Comparison of ENCODE assay signal across 8 cellular contexts in the genomic region with DNA sequence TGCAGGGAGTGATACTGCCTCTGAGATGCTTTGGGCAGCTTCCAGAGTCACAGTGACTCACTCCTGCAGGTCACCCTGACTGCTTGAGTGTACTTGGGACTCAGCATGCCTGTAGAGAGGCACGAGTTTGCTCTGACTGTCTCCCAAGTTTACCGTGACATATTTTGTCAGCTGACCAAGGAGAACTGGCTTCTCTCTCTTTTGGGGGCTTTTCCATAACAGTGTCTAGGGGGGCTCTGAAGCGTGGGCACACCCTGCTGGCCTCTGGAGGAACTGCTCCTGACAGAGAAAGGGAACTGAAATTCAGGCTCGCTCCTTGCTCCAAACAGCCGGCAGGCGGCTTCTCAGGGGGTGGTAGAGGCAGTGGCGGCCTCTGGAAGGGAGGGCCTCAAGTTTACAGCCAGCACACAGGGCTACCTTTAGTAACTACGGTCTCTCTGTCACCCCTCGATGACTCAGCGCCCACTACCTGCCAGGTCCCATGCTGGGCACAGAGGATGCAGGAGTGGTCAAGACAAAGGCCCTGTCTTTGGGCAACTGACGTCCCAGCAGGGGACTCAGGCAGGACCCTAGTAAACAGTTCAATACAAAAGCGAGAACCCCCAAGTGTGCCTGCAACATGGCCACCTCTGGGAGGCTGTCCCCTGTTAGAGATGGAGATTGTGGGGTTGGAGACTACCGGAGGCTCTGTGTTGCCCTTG. TPM values are rescaled to one million over a fixed set of nuclear protein-coding genes. Genes with fewer than 3 reads are reported as not detected.
A peak's percentile ranks its signal among the peaks of the same experiment; 100 is the strongest.
DNase-seq lines count a peak whose midpoint lies in the region; ATAC-seq and TF ChIP-seq lines count a peak whose summit lies in the region.

No MANE protein-coding gene starts in this region.

- ATAC-seq in GM19372 (IDR thresholded peaks at IDR 0.05; ENCODE audit: low read depth, unreplicated experiment) = peak; percentile 93
- ATAC-seq in HG03196 (IDR thresholded peaks at IDR 0.05; ENCODE audit: unreplicated experiment) = peak; percentile 76
- no peak for ATAC-seq in aorta (ENCODE audit: low FRiP score)

- H3K9me3 ChIP-seq in Peyer's patch (no peaks in the 10 kb centered on the region), esophagus muscularis mucosa (no peaks in the 10 kb centered on the region), aorta (ENCODE audit: control insufficient read depth, low read length) (no peaks in the 10 kb centered on the region)

- H3K27ac ChIP-seq in Peyer's patch (no peak overlapping the region), esophagus muscularis mucosa (replicated peaks in 1 of 4) (no peak overlapping the region), aorta (ENCODE audit: low read depth in 1 of 2, low read length in 2 of 2) (no peak overlapping the region)

- H3K36me3 ChIP-seq in Peyer's patch (no peaks in the 10 kb centered on the region), esophagus muscularis mucosa (no peaks in the 10 kb centered on the region), aorta (ENCODE audit: control insufficient read depth in 1 of 2, insufficient read depth in 2 of 2, low read length in 1 of 2) (no peaks in the 10 kb centered on the region)

- H3K4me1 ChIP-seq in Peyer's patch = no peaks in the 10 kb centered on the region
- no peaks in the 10 kb centered on the region for H3K4me1 ChIP-seq in esophagus muscularis mucosa
- no peaks in the 10 kb centered on the region for H3K4me1 ChIP-seq in aorta (ENCODE audit: control insufficient read depth in 1 of 2, insufficient read depth in 2 of 2, low read length in 2 of 2)

- TF ChIP-seq CTCF in Peyer's patch (IDR thresholded peaks at IDR 0.05) (peak in 4 of 6 experiments; percentile 27 to 45 (median 30)), esophagus muscularis mucosa (IDR thresholded peaks at IDR 0.05) (peak in 2 of 3 experiments; percentile 15 to 41)

- WGBS in esophagus muscularis mucosa = 31% methylated on average over 10 of the region's 13 CpGs
- WGBS in aorta, 2 donors = 43 to 44% methylated on average over 13 of the region's 13 CpGs

- H3K27me3 ChIP-seq in Peyer's patch (no peaks in the 10 kb centered on the region), esophagus muscularis mucosa (no peaks in the 10 kb centered on the region), aorta (ENCODE audit: control insufficient read depth in 1 of 2, insufficient read depth in 2 of 2, low read length in 1 of 2) (no peaks in the 10 kb centered on the region)

- intact Hi-C loops in esophagus muscularis mucosa (cut with DNase I) (no loop called here), aorta (cut with DNase I) (no loop called here)

- no peak for TF ChIP-seq EP300 in esophagus muscularis mucosa (IDR thresholded peaks at IDR 0.05)

- DNase-seq in Daoy (ENCODE audit: low read depth) = peak; percentile 39
- no peak for DNase-seq in Peyer's patch
- DNase-seq in esophagus muscularis mucosa (ENCODE audit: extremely low spot score) = no peak
- DNase-seq in renal cortical epithelial cell (ENCODE audit: low read depth) = peak; percentile 59
- no peak for DNase-seq in aorta
- DNase-seq in GF-D8 (lab: John Stamatoyannopoulos, UW) = no peak

- H3K4me3 ChIP-seq in Peyer's patch = no peak overlapping the region
- H3K4me3 ChIP-seq in esophagus muscularis mucosa = no peak overlapping the region
- H3K4me3 ChIP-seq in aorta (ENCODE audit: low read length in 2 of 2) = no peak overlapping the region

- no peak for TF ChIP-seq POLR2A in Peyer's patch (IDR thresholded peaks at IDR 0.05)
- TF ChIP-seq POLR2A in esophagus muscularis mucosa (IDR thresholded peaks at IDR 0.05; ENCODE audit: low read depth) = no peak

RNA-seq across cellular contexts. Expression of gene ZNF185, which starts 17.8 kb away (rescaled TPM):
- total RNA-seq in Daoy (2014; rRNA removed; shearing (Covaris generic)) = 3.6 and 4.0 TPM in 2 replicates
- total RNA-seq in Peyer's patch (1 to 10 TPM in 3 of 4 donors, under 1 TPM in 1; 0.53 to 2.5 (median 1.4) TPM), esophagus muscularis mucosa (1 to 10 TPM; 2.5 to 3.7 (median 3.0) TPM), renal cortical epithelial cell (45.3 and 63.4 TPM in 2 replicates), aorta (10 to 100 TPM in 1 of 2 donors, 1 to 10 TPM in 1; 8.0 to 13.5 TPM)
- polyA plus RNA-seq in aorta = 1 to 10 TPM; 2.6 to 4.8 TPM

Comparison
In these comparisons a context has a peak if more than half of its experiments do, and no peak if none do; other contexts are left out.
1. DNase-seq: peak in Daoy (single experiment) and renal cortical epithelial cell (single experiment); none in Peyer's patch (0 of 3), esophagus muscularis mucosa (single experiment), aorta (0 of 2) and GF-D8 (single experiment).